1 cellular context compared by ENCODE assay signal in the genomic region with DNA sequence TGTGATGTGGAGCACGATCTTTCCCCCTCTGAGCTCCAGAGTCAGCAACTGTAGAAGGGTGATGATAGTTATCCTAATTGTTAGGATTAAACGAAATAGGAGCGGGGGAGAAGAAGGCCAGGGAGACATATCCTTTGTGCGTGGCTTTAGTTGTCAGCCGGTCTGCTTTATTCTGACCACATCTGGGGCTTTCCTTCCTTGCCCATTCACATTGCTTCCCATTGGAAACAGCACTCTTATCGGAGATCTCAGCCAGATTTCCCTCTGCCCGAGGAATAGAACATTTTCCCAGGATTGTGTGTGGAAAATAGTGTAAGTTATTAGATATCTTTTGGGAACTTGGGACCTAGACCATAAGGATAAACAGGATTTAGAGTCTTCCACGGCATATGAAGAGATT.
TF ChIP-seq lines count a peak whose summit lies in the region.

No MANE protein-coding gene starts in this region.

TF ChIP-seq in endothelial cell of umbilical vein, 7 proteins besides CTCF, POLR2A, EP300 and RAD21:
- TF ChIP-seq EZH2 (IDR thresholded peaks at IDR 0.05; ENCODE audit: borderline replicate concordance, low read depth, low read length, severe bottlenecking): no peak
- TF ChIP-seq, protein P1, sequence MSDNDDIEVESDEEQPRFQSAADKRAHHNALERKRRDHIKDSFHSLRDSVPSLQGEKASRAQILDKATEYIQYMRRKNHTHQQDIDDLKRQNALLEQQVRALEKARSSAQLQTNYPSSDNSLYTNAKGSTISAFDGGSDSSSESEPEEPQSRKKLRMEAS (IDR thresholded peaks at IDR 0.05; ENCODE audit: insufficient read depth, insufficient read length): no peak
- no peak for TF ChIP-seq JUN (IDR thresholded peaks at IDR 0.05; ENCODE audit: borderline replicate concordance, insufficient read depth, insufficient read length, low read depth)
- peak; percentile 38 for TF ChIP-seq GATA2 (IDR thresholded peaks at IDR 0.05; ENCODE audit: insufficient read depth, insufficient read length, low read depth, low read length)
- TF ChIP-seq POLR2AphosphoS5 (IDR thresholded peaks at IDR 0.05; ENCODE audit: insufficient read depth, low read depth, low read length): no peak
- TF ChIP-seq MYC (IDR thresholded peaks at IDR 0.05; ENCODE audit: low read depth, low read length): no peak
- TF ChIP-seq FOS (IDR thresholded peaks at IDR 0.05; ENCODE audit: borderline replicate concordance, insufficient read depth, low read length): no peak
